24 cellular contexts compared by ENCODE assay signal in genomic region chr3:94694894-94695293, GRCh38.
"Had no signal": no experiment of that assay in that cellular context is flagged by ENCODE, and none has a peak within 500 bp of the region (broad histone marks: within the 10 kb centered on the region; RNA-seq: fewer than 3 reads in every experiment).

No MANE protein-coding gene starts in this region.

- DNase-seq: activated CD4-positive, alpha-beta memory T cell treated with anti-CD3 and anti-CD28 coated beads, Interleukin-2, amount 10 ng/mL, durations not matched to agents 7 days and 5 days; activated CD4-positive, alpha-beta T cell treated with anti-CD3 and anti-CD28 coated beads, Interleukin-2, amount 10 ng/mL, durations not matched to agents 24 days and 14 days; activated effector memory CD4-positive, alpha-beta T cell treated with Interleukin-2 at 50 U/mL for 16 hours; activated naive CD4-positive, alpha-beta T cell treated with anti-CD3 and anti-CD28 coated beads for 36 hours; activated naive CD8-positive, alpha-beta T cell treated with anti-CD3 and anti-CD28 coated beads, Interleukin-2, amount 50 U/mL, for 24 hours; activated T-cell treated with anti-CD3 and anti-CD28 coated beads, Interleukin-2, amount 50 U/mL, for 72 hours; anterior cingulate cortex; cerebellar nuclear complex; erythroblast; foreskin fibroblast; immature natural killer cell; left ventricle myocardium superior; midbrain; spleen; stimulated activated CD4-positive, alpha-beta T cell treated with anti-CD3 and anti-CD28 coated beads, Interleukin-4, amount 100 ng/mL, for 1 hour; stimulated activated naive CD4-positive, alpha-beta T cell; T-helper 2 cell had no signal

- H3K27me3 ChIP-seq: spleen, vagina had no signal

- H3K27me3 Mint-ChIP-seq: activated CD4-positive, alpha-beta memory T cell treated with anti-CD3 and anti-CD28 coated beads, Interleukin-2, amount 10 ng/mL, durations not matched to agents 7 days and 5 days; activated CD4-positive, alpha-beta T cell treated with anti-CD3 and anti-CD28 coated beads, Interleukin-2, amount 10 ng/mL, durations not matched to agents 24 days and 14 days; activated naive CD8-positive, alpha-beta T cell treated with anti-CD3 and anti-CD28 coated beads, Interleukin-2, amount 50 U/mL, for 24 hours; natural killer cell treated with Interleukin-12 subunit alpha and Interleukin-12 subunit beta and Interleukin-15 and Interleukin-18, amount 100 ng/mL, for 72 hours; type B pancreatic cell had no signal

- H3K36me3 Mint-ChIP-seq: immature natural killer cell; natural killer cell treated with Interleukin-12 subunit alpha and Interleukin-12 subunit beta and Interleukin-15 and Interleukin-18, amount 100 ng/mL, for 72 hours; type B pancreatic cell had no signal

- H3K27ac ChIP-seq: parathyroid adenoma, spleen, thoracic aorta, vagina, VCaP had no signal

- H3K36me3 ChIP-seq: spleen, thoracic aorta, vagina had no signal

- H3K9me3 ChIP-seq: thoracic aorta, vagina had no signal

- H3K4me3 Mint-ChIP-seq: activated CD4-positive, alpha-beta memory T cell treated with anti-CD3 and anti-CD28 coated beads, Interleukin-2, amount 10 ng/mL, durations not matched to agents 7 days and 5 days; activated CD4-positive, alpha-beta T cell treated with anti-CD3 and anti-CD28 coated beads, Interleukin-2, amount 10 ng/mL, durations not matched to agents 24 days and 14 days; activated naive CD4-positive, alpha-beta T cell treated with anti-CD3 and anti-CD28 coated beads for 36 hours; activated naive CD8-positive, alpha-beta T cell treated with anti-CD3 and anti-CD28 coated beads, Interleukin-2, amount 50 U/mL, for 24 hours; activated T-cell treated with anti-CD3 and anti-CD28 coated beads, Interleukin-2, amount 50 U/mL, for 72 hours; immature natural killer cell; natural killer cell treated with Interleukin-12 subunit alpha and Interleukin-12 subunit beta and Interleukin-15 and Interleukin-18, amount 100 ng/mL, for 72 hours; type B pancreatic cell had no signal

- H3K4me3 ChIP-seq: spleen, thoracic aorta, vagina had no signal

- H3K27ac Mint-ChIP-seq: activated CD4-positive, alpha-beta memory T cell treated with anti-CD3 and anti-CD28 coated beads, Interleukin-2, amount 10 ng/mL, durations not matched to agents 7 days and 5 days; activated CD4-positive, alpha-beta T cell treated with anti-CD3 and anti-CD28 coated beads, Interleukin-2, amount 10 ng/mL, durations not matched to agents 24 days and 14 days; activated naive CD4-positive, alpha-beta T cell treated with anti-CD3 and anti-CD28 coated beads for 36 hours; activated naive CD8-positive, alpha-beta T cell treated with anti-CD3 and anti-CD28 coated beads, Interleukin-2, amount 50 U/mL, for 24 hours; activated T-cell treated with anti-CD3 and anti-CD28 coated beads, Interleukin-2, amount 50 U/mL, for 72 hours; immature natural killer cell; natural killer cell treated with Interleukin-12 subunit alpha and Interleukin-12 subunit beta and Interleukin-15 and Interleukin-18, amount 100 ng/mL, for 72 hours; type B pancreatic cell had no signal

- H3K4me1 ChIP-seq: parathyroid adenoma, spleen, vagina had no signal

- H3K9me3 Mint-ChIP-seq: activated CD4-positive, alpha-beta T cell treated with anti-CD3 and anti-CD28 coated beads, Interleukin-2, amount 10 ng/mL, durations not matched to agents 24 days and 14 days; type B pancreatic cell had no signal

- H3K4me1 Mint-ChIP-seq: activated CD4-positive, alpha-beta memory T cell treated with anti-CD3 and anti-CD28 coated beads, Interleukin-2, amount 10 ng/mL, durations not matched to agents 7 days and 5 days; activated CD4-positive, alpha-beta T cell treated with anti-CD3 and anti-CD28 coated beads, Interleukin-2, amount 10 ng/mL, durations not matched to agents 24 days and 14 days; activated naive CD8-positive, alpha-beta T cell treated with anti-CD3 and anti-CD28 coated beads, Interleukin-2, amount 50 U/mL, for 24 hours; immature natural killer cell had no signal

- ATAC-seq: activated CD4-positive, CD25-positive, alpha-beta regulatory T cell treated with anti-CD3 and anti-CD28 coated beads, Interleukin-2, amount 50 U/mL, for 24 hours; activated naive CD8-positive, alpha-beta T cell treated with anti-CD3 and anti-CD28 coated beads, Interleukin-2, amount 50 U/mL, for 24 hours; activated T-cell treated with anti-CD3 and anti-CD28 coated beads, Interleukin-2, amount 50 U/mL, for 72 hours; left ventricle myocardium superior; natural killer cell treated with Interleukin-12 subunit alpha and Interleukin-12 subunit beta and Interleukin-15 and Interleukin-18, amount 100 ng/mL, for 72 hours had no signal
